Comparison of ENCODE assay signal across 10 cellular contexts in the genomic region with DNA sequence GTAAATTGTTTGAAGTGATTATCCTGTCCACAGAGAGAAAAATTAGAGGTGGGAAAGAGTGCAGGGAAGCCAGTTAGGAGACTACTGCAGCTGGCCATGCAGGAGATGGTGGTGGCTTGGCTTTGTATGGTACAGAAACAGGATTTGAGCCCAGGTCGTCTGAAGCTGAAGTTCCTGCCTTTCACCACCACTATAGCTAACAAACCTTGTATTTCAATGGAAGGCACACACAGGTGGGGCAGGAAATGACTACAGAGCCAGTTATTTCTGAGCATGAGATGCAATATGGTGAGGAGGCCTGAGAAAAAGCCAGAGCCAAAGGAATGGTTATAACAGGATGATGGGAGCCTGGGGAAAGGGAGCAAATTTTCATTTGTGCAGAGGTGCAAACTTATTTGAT.
DNase-seq lines count a peak whose midpoint lies in the region; ATAC-seq, FAIRE-seq and TF ChIP-seq lines count a peak whose summit lies in the region.
"Had no signal": no experiment of that assay in that cellular context is flagged by ENCODE, and none has a peak within 500 bp of the region (broad histone marks: within the 10 kb centered on the region; RNA-seq: fewer than 3 reads in every experiment).

No MANE protein-coding gene starts in this region.

- no peak overlapping the region for H3K4me3 ChIP-seq in keratinocyte (ENCODE audit: control insufficient read depth in 2 of 3, extremely low read depth in 1 of 3, insufficient read depth in 2 of 3, low read depth in 1 of 3, low read length in 3 of 3)

- no peaks in the 10 kb centered on the region for H3K23me2 ChIP-seq in H9 (ENCODE audit: insufficient read length, low read depth, low read length, poor library complexity, severe bottlenecking)

- no peaks in the 10 kb centered on the region for H3K27me3 Mint-ChIP-seq in activated CD4-positive, alpha-beta T cell treated with anti-CD3 and anti-CD28 coated beads, Interleukin-2, amount 10 ng/mL, durations not matched to agents 24 days and 14 days
- H3K27me3 Mint-ChIP-seq in H9 (ENCODE audit: low read depth), result no peaks in the 10 kb centered on the region
- no peaks in the 10 kb centered on the region for H3K27me3 Mint-ChIP-seq in WTC11 (ENCODE audit: low read depth)

- no peak overlapping the region for H4K8ac ChIP-seq in H9 (replicated peaks; ENCODE audit: insufficient read length, low read depth, low read length)

- H2BK12ac ChIP-seq in H9 (ENCODE audit: insufficient read length, low read depth, low read length), result no peak overlapping the region

- H3K4me3 Mint-ChIP-seq in activated CD4-positive, alpha-beta T cell treated with anti-CD3 and anti-CD28 coated beads, Interleukin-2, amount 10 ng/mL, durations not matched to agents 24 days and 14 days, result peak overlapping the region; percentile 15
- H3K4me3 Mint-ChIP-seq in H9 (no peak overlapping the region), WTC11 (no peak overlapping the region)

- H3K79me1 ChIP-seq in H9 (ENCODE audit: insufficient read depth, low read depth, low read length, poor library complexity, severe bottlenecking), result no peaks in the 10 kb centered on the region

- no peak overlapping the region for H3T11ph ChIP-seq in H9 (ENCODE audit: low read length)

- H3K9me3 ChIP-seq in H9 (ENCODE audit: control insufficient read depth, low read depth, low read length) (no peaks in the 10 kb centered on the region), keratinocyte (ENCODE audit: control insufficient read depth, low read depth, low read length) (no peaks in the 10 kb centered on the region)

- H3K9me3 Mint-ChIP-seq in activated CD4-positive, alpha-beta T cell treated with anti-CD3 and anti-CD28 coated beads, Interleukin-2, amount 10 ng/mL, durations not matched to agents 24 days and 14 days, result peaks cover 3% of the 10 kb centered on the region
- H3K9me3 Mint-ChIP-seq in H9 (no peaks in the 10 kb centered on the region), WTC11 (no peaks in the 10 kb centered on the region)

- ATAC-seq in WTC11 (peak; percentile 73), HG02970 (IDR thresholded peaks at IDR 0.05; ENCODE audit: low FRiP score, unreplicated experiment) (no peak)

- no peak overlapping the region for H3K4me2 ChIP-seq in H9 (ENCODE audit: insufficient read depth, insufficient read length, low read length)
- no peak overlapping the region for H3K4me2 ChIP-seq in keratinocyte (ENCODE audit: control insufficient read depth, extremely low read depth, insufficient read depth, low read depth, low read length)

- H3K4me1 Mint-ChIP-seq in activated CD4-positive, alpha-beta T cell treated with anti-CD3 and anti-CD28 coated beads, Interleukin-2, amount 10 ng/mL, durations not matched to agents 24 days and 14 days, result peaks cover 51% of the 10 kb centered on the region
- H3K4me1 Mint-ChIP-seq in H9 (peaks cover 23 to 29% of the 10 kb centered on the region in 2 experiments), WTC11 (peaks cover 33% of the 10 kb centered on the region)

- H3K14ac ChIP-seq in H9 (ENCODE audit: insufficient read depth, low read length), result no peak overlapping the region

- H3K4ac ChIP-seq in H9 (ENCODE audit: low read depth, low read length), result no peak overlapping the region

- H3K36me3 ChIP-seq in keratinocyte (ENCODE audit: control insufficient read depth in 2 of 2, extremely low read depth in 1 of 2, insufficient read depth in 2 of 2, low read length in 2 of 2), result no peaks in the 10 kb centered on the region

- H2BK15ac ChIP-seq in H9 (ENCODE audit: low read depth, low read length), result no peak overlapping the region

- H3K56ac ChIP-seq in H9 (ENCODE audit: insufficient read length, low read depth, low read length), result no peak overlapping the region

- no peak overlapping the region for H3K9ac ChIP-seq in H9 (ENCODE audit: extremely low read depth, insufficient read length, low read length)
- no peak overlapping the region for H3K9ac ChIP-seq in keratinocyte (ENCODE audit: control insufficient read depth, extremely low read depth, insufficient read depth, low read length)

- H3K9me1 ChIP-seq in keratinocyte (ENCODE audit: control insufficient read depth, extremely low read depth, insufficient read depth, low read length), result no peaks in the 10 kb centered on the region

- intact Hi-C loops in activated CD4-positive, alpha-beta T cell treated with anti-CD3 and anti-CD28 coated beads, Interleukin-2, amount 10 ng/mL, durations not matched to agents 24 days and 14 days (cut with micrococcal nuclease), result loop anchor here (10.0 kb wide), 1 partner anchor 173 kb away; no protein-coding TSS in a partner anchor

- H3K18ac ChIP-seq in H9 (ENCODE audit: insufficient read length, low read depth, low read length), result no peak overlapping the region

- CTCF ChIA-PET in WTC11 (lab: Charles Lee), result interaction anchor here (0.7 kb wide), 1 partner anchor 230 kb away, joined by 3 read pairs; no protein-coding TSS in a partner anchor

- H4K5ac ChIP-seq in H9 (ENCODE audit: insufficient read length, low read depth, low read length), result no peak overlapping the region

- peak; percentile 89 for FAIRE-seq in keratinocyte (lab: Jason Lieb, UNC)

- no CpG with 5 or more reads among the region's 1 CpG for WGBS in H9 (ENCODE audit: extremely low coverage, insufficient read length, low lambda C conversion rate)

- H3K27ac Mint-ChIP-seq in activated CD4-positive, alpha-beta T cell treated with anti-CD3 and anti-CD28 coated beads, Interleukin-2, amount 10 ng/mL, durations not matched to agents 24 days and 14 days, result peak overlapping the region; percentile 0
- peak overlapping the region in 2 of 3 experiments; percentile 4 to 51; a peak in 2 of 7 replicates for H3K27ac Mint-ChIP-seq in H9
- H3K27ac Mint-ChIP-seq in WTC11, result no peak overlapping the region

- H3K4me1 ChIP-seq in H9 (ENCODE audit: insufficient read depth, low read length) (peaks cover 6% of the 10 kb centered on the region; the same call in 1 of the 2 replicates), keratinocyte (ENCODE audit: control insufficient read depth, extremely low read depth, insufficient read depth, low read length) (peaks cover 34% of the 10 kb centered on the region)

- DNase-seq in activated CD4-positive, alpha-beta T cell treated with anti-CD3 and anti-CD28 coated beads, Interleukin-2, amount 10 ng/mL, durations not matched to agents 24 days and 14 days, result peak; percentile 76
- no peak for DNase-seq in activated CD4-positive, alpha-beta T cell treated with anti-CD3 and anti-CD28 coated beads for 1 hour
- DNase-seq in H9, result no peak
- no peak for DNase-seq in WTC11 (ENCODE audit: low spot score)
- no peak for DNase-seq in keratinocyte (ENCODE audit: low read depth, low spot score)
- DNase-seq in NCI-H1417 (lab: John Stamatoyannopoulos, UW), result no peak
- DNase-seq in GM10266 (ENCODE audit: extremely low spot score), result no peak
- DNase-seq: NCI-H1048, NCI-H526 treated with DMSO at 0.1 percent for 48 hours had no signal

- TF ChIP-seq CTCF in H9 (conservative IDR thresholded peaks at IDR 0.05), result no peak
- no peak for TF ChIP-seq CTCF in WTC11 (IDR thresholded peaks at IDR 0.05)
- TF ChIP-seq CTCF in keratinocyte (optimal IDR thresholded peaks at IDR 0.05 in 1 of 3, IDR thresholded peaks at IDR 0.05 in 1 of 3, conservative IDR thresholded peaks at IDR 0.05 in 1 of 3; ENCODE audit: extremely low read depth in 1 of 3, insufficient read depth in 2 of 3, low read length in 3 of 3), result peak in 1 of 3 experiments; percentile 6
- TF ChIP-seq CTCF in GM10266 (IDR thresholded peaks at IDR 0.05; ENCODE audit: control insufficient read depth, insufficient read depth, low read depth, missing control alignments), result no peak

- no peak overlapping the region for H2BK5ac ChIP-seq in H9 (ENCODE audit: insufficient read length, low read length)

- H3K27me3 ChIP-seq in H9 (ENCODE audit: insufficient read depth, low read length) (no peaks in the 10 kb centered on the region), keratinocyte (ENCODE audit: control insufficient read depth, extremely low read depth, insufficient read depth, low read length) (no peaks in the 10 kb centered on the region)

- no peak overlapping the region for H4K91ac ChIP-seq in H9 (ENCODE audit: insufficient read length, low read depth, low read length)

- H3K79me2 ChIP-seq in H9 (ENCODE audit: insufficient read depth, low read length), result no peaks in the 10 kb centered on the region
- no peaks in the 10 kb centered on the region for H3K79me2 ChIP-seq in keratinocyte (ENCODE audit: control insufficient read depth, insufficient read depth, low read length)

- H2BK20ac ChIP-seq in H9 (ENCODE audit: low read depth, low read length, poor library complexity, severe bottlenecking), result no peak overlapping the region

- peaks cover 5% of the 10 kb centered on the region for H3K36me3 Mint-ChIP-seq in activated CD4-positive, alpha-beta T cell treated with anti-CD3 and anti-CD28 coated beads, Interleukin-2, amount 10 ng/mL, durations not matched to agents 24 days and 14 days (ENCODE audit: low read depth)
- no peaks in the 10 kb centered on the region for H3K36me3 Mint-ChIP-seq in H9 (ENCODE audit: insufficient read depth in 1 of 3, low read depth in 3 of 3)
- H3K36me3 Mint-ChIP-seq in WTC11, result no peaks in the 10 kb centered on the region

- H3K27ac ChIP-seq in H9 (ENCODE audit: insufficient read length, low read depth, low read length), result no peak overlapping the region
- H3K27ac ChIP-seq in keratinocyte (ENCODE audit: control insufficient read depth, insufficient read depth, low read length), result peak overlapping the region; percentile 45

- H4K20me1 ChIP-seq in H9 (ENCODE audit: control insufficient read depth, insufficient read depth, insufficient read length), result no peaks in the 10 kb centered on the region
- H4K20me1 ChIP-seq in keratinocyte (ENCODE audit: control insufficient read depth, extremely low read depth, insufficient read depth, low read length), result no peaks in the 10 kb centered on the region

- POLR2A ChIA-PET in WTC11 (lab: Charles Lee), result no interaction called here

- dilution Hi-C loops in keratinocyte (cut with MboI; ENCODE audit: extremely low pct_ligation_motif_present, low sequenced_read_pairs), result no loop called here

- no peak overlapping the region for H2AK5ac ChIP-seq in H9 (ENCODE audit: insufficient read length, low read length)

- H2AFZ ChIP-seq in H9 (ENCODE audit: low read length) (no peak overlapping the region), keratinocyte (ENCODE audit: control insufficient read depth, low read length) (peak overlapping the region; percentile 81)

- H3K23ac ChIP-seq in H9 (ENCODE audit: insufficient read length, low read depth, low read length), result no peak overlapping the region

- H2BK120ac ChIP-seq in H9 (ENCODE audit: low read depth, low read length, poor library complexity, severe bottlenecking), result no peak overlapping the region

TF ChIP-seq in WTC11, 78 proteins besides CTCF, POLR2A, EP300 and RAD21 (continues in another document):
- TF ChIP-seq CREM (CRISPR knock-in tag; IDR thresholded peaks at IDR 0.05) (no peak), GABPB1 (CRISPR knock-in tag; IDR thresholded peaks at IDR 0.05) (no peak)
